ENCODE assay signal across 20 cellular contexts in the genomic region with DNA sequence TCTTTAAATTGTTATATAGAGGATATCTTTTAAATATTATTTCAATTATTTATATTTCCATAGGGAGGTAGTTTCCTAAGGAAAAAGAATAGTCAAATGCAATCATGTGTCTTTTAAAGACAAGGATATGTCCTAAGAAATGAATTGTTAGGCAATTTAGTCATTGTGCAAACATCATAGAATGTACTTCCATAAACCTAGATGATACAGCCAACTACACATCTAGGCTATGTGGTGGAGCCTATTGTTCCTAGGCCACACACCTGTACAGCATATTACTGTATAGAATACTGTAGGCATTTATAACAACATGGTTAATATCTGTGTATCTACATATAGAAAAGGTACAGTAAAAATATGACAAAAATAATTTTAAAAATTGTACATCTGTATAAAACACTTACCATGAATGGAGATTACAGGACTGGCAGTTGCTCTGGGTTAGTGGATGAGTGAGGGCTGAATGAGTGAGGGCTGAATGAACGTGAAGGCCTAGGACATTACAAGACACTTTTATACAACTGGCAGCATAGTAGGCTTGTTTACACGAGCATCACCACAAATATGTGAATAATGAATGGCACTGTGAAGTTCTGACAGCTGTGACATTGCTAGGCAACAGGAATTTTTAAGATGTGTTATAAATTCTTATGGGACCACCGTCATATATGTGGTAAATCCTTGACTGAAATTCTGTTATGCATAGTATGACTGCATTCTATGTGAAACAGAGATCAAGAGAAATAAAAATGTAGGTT.
"Had no signal": no experiment of that assay in that cellular context is flagged by ENCODE, and none has a peak within 500 bp of the region (broad histone marks: within the 10 kb centered on the region; RNA-seq: fewer than 3 reads in every experiment).

No MANE protein-coding gene starts in this region.

- H3K36me3 ChIP-seq: right lobe of liver, thoracic aorta, upper lobe of left lung had no signal

- H3K4me1 ChIP-seq: parathyroid adenoma, right lobe of liver, upper lobe of left lung had no signal

- H2AFZ ChIP-seq: parathyroid adenoma had no signal

- H3K4me2 ChIP-seq: smooth muscle cell had no signal

- ATAC-seq: activated CD8-positive, alpha-beta memory T cell treated with anti-CD3 and anti-CD28 coated beads, Interleukin-2, amount 10 ng/mL, durations not matched to agents 7 days and 5 days; activated T-helper 17 cell treated with anti-CD3 and anti-CD28 coated beads, Interleukin-2, amount 50 U/mL, for 72 hours; natural killer cell; right lobe of liver; stimulated activated effector memory CD8-positive, alpha-beta T cell treated with anti-CD3 and anti-CD28 coated beads, Interleukin-12 subunit alpha, Interleukin-12 subunit beta, amount 100 ng/mL, for 72 hours had no signal

- H3K4me3 ChIP-seq: right lobe of liver, smooth muscle cell, thoracic aorta, upper lobe of left lung had no signal

- H3K9me3 ChIP-seq: right lobe of liver, thoracic aorta, upper lobe of left lung had no signal

- H3K79me2 ChIP-seq: parathyroid adenoma had no signal

- FAIRE-seq: endothelial cell of umbilical vein had no signal

- H3K27me3 ChIP-seq: right lobe of liver, upper lobe of left lung had no signal

- H3K9ac ChIP-seq: parathyroid adenoma had no signal

- DNase-seq: activated B cell treated with CpG ODN at 0.5 μM for 24 hours; activated CD4-positive, alpha-beta memory T cell treated with anti-CD3 and anti-CD28 coated beads, Interleukin-2, amount 10 ng/mL, durations not matched to agents 7 days and 5 days; activated CD4-positive, alpha-beta T cell treated with anti-CD3 and anti-CD28 coated beads for 48 hours; activated CD8-positive, alpha-beta memory T cell treated with anti-CD3 and anti-CD28 coated beads, Interleukin-2, amount 10 ng/mL, durations not matched to agents 7 days and 5 days; activated naive CD4-positive, alpha-beta T cell; aorta; effector memory CD4-positive, alpha-beta T cell; immature natural killer cell; natural killer cell; right lobe of liver; stimulated activated CD4-positive, alpha-beta T cell treated with anti-CD3 and anti-CD28 coated beads, Interleukin-4, amount 100 ng/mL, for 24 hours; T-helper 1 cell; T-helper 9 cell; upper lobe of left lung had no signal

- H3K27ac ChIP-seq: parathyroid adenoma, right lobe of liver, thoracic aorta, upper lobe of left lung had no signal
